7 cellular contexts compared by ENCODE assay signal in genomic region chr22:19109198-19110063, GRCh38. TPM values are rescaled to one million over a fixed set of nuclear protein-coding genes. Genes with fewer than 3 reads are reported as not detected.
DNase-seq lines count a peak whose midpoint lies in the region; ATAC-seq and TF ChIP-seq lines count a peak whose summit lies in the region.

No MANE protein-coding gene starts in this region.

- TF ChIP-seq POLR2A in Peyer's patch (IDR thresholded peaks at IDR 0.05) (no peak), thyroid gland (IDR thresholded peaks at IDR 0.05) (no peak)

- H3K27ac ChIP-seq in Peyer's patch (peak overlapping the region; percentile 46 to 73 (median 64)), left lung (peak overlapping the region; percentile 83 to 93), thyroid gland (peak overlapping the region; percentile 43 to 68 (median 64))

- no peaks in the 10 kb centered on the region for H3K27me3 ChIP-seq in Peyer's patch
- no peaks in the 10 kb centered on the region for H3K27me3 ChIP-seq in left lung
- H3K27me3 ChIP-seq in thyroid gland: no peaks in the 10 kb centered on the region

- H3K4me3 ChIP-seq in Peyer's patch: no peak overlapping the region
- no peak overlapping the region for H3K4me3 ChIP-seq in astrocyte of the spinal cord (ENCODE audit: low read depth, low read length)
- no peak overlapping the region for H3K4me3 ChIP-seq in left lung
- no peak overlapping the region for H3K4me3 ChIP-seq in thyroid gland (replicated peaks in 1 of 3)

- ATAC-seq in GM18907 (IDR thresholded peaks at IDR 0.05; ENCODE audit: unreplicated experiment) (peak; percentile 86), HG02973 (IDR thresholded peaks at IDR 0.05; ENCODE audit: unreplicated experiment) (peak; percentile 77), left lung (peak; percentile 88)

- intact Hi-C loops in left lung (cut with DNase I) (no loop called here), thyroid gland (cut with DNase I) (no loop called here)

- in situ Hi-C loops in astrocyte of the spinal cord (cut with HindIII; ENCODE audit: low sequenced_read_pairs): no loop called here

- TF ChIP-seq CTCF in Peyer's patch (IDR thresholded peaks at IDR 0.05): no peak
- TF ChIP-seq CTCF in astrocyte of the spinal cord (IDR thresholded peaks at IDR 0.05; ENCODE audit: low read depth, low read length): no peak
- TF ChIP-seq CTCF in left lung (IDR thresholded peaks at IDR 0.05): no peak
- no peak for TF ChIP-seq CTCF in thyroid gland (IDR thresholded peaks at IDR 0.05)

- no peaks in the 10 kb centered on the region for H3K9me3 ChIP-seq in Peyer's patch
- no peaks in the 10 kb centered on the region for H3K9me3 ChIP-seq in left lung
- H3K9me3 ChIP-seq in thyroid gland: no peaks in the 10 kb centered on the region

- H3K36me3 ChIP-seq in Peyer's patch (no peaks in the 10 kb centered on the region), left lung (no peaks in the 10 kb centered on the region), thyroid gland (no peaks in the 10 kb centered on the region)

- DNase-seq in Peyer's patch: peak in 2 of 3 donors; percentile 73 to 83
- DNase-seq in astrocyte of the spinal cord (ENCODE audit: low read depth, low spot score): peak; percentile 40
- peak in 1 of 2 donors; percentile 63 for DNase-seq in left lung
- DNase-seq in thyroid gland: peak; percentile 46 to 59
- DNase-seq in 8988T: no peak

- WGBS in thyroid gland, 2 donors: 57 to 64% methylated on average over 7 of the region's 7 CpGs

- peaks cover 0 to 27% (median 15%) of the 10 kb centered on the region in 4 donors for H3K4me1 ChIP-seq in Peyer's patch
- H3K4me1 ChIP-seq in left lung: peaks cover 23 to 68% of the 10 kb centered on the region in 2 donors
- H3K4me1 ChIP-seq in thyroid gland: peaks cover 29 to 55% of the 10 kb centered on the region in 2 donors

RNA-seq across cellular contexts. Expression of gene DGCR2, which starts 12.8 kb away (rescaled TPM):
- total RNA-seq in Peyer's patch (100 to 1,000 TPM in 1 of 4 donors, 10 to 100 TPM in 3; 49.5 to 101 (median 92.1) TPM), left lung (10 to 100 TPM; 59.9 to 87.0 TPM), thyroid gland (100 to 1,000 TPM in 1 of 4 donors, 10 to 100 TPM in 3; 49.3 to 106 (median 86.9) TPM)

RNA-seq across cellular contexts. Expression of gene TSSK2, which starts 21.7 kb away (rescaled TPM):
- under 1 TPM in 1 of 4 donors, not detected in 3; 0.85 TPM for total RNA-seq in Peyer's patch
- not detected for total RNA-seq in left lung
- total RNA-seq in thyroid gland: under 1 TPM in 3 of 4 donors, not detected in 1; 0.59 to 0.94 (median 0.78) TPM

RNA-seq across cellular contexts. Expression of gene ESS2, which starts 35.0 kb away (rescaled TPM):
- total RNA-seq in Peyer's patch (10 to 100 TPM; 10.1 to 36.3 (median 14.3) TPM), left lung (10 to 100 TPM; 11.9 to 12.4 TPM), thyroid gland (10 to 100 TPM; 12.1 to 17.7 (median 15.0) TPM)

RNA-seq across cellular contexts. Expression of gene GSC2, which starts 40.7 kb away (rescaled TPM):
- total RNA-seq in Peyer's patch: not detected
- not detected for total RNA-seq in left lung
- total RNA-seq in thyroid gland: not detected
